Comparison of ENCODE assay signal across 1 cellular context in the genomic region with DNA sequence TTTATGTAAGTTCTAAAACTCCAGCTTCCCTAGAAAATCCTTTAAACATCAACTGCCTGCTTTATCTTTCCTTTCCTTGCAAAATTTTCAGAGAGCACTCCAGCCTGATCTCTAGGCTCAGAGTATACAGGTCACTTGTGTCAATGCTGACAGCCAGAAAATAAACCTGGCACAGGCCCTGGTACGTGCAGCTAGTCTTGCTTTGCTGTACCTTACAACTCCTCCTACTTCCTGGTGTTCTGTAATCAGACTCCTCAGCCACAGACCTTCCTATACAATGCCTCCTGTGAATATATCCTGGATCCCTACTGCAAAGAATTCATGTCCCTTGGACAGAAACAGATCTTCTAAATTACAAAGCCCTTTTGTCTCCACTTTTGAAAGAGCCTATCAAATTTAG.
A peak's percentile ranks its signal among the peaks of the same experiment; 100 is the strongest.
TF ChIP-seq lines count a peak whose summit lies in the region.

No MANE protein-coding gene starts in this region.

TF ChIP-seq in HepG2, 621 proteins besides CTCF, POLR2A, EP300 and RAD21 (continued from another document and continues in another):
- TF ChIP-seq, protein P1, sequence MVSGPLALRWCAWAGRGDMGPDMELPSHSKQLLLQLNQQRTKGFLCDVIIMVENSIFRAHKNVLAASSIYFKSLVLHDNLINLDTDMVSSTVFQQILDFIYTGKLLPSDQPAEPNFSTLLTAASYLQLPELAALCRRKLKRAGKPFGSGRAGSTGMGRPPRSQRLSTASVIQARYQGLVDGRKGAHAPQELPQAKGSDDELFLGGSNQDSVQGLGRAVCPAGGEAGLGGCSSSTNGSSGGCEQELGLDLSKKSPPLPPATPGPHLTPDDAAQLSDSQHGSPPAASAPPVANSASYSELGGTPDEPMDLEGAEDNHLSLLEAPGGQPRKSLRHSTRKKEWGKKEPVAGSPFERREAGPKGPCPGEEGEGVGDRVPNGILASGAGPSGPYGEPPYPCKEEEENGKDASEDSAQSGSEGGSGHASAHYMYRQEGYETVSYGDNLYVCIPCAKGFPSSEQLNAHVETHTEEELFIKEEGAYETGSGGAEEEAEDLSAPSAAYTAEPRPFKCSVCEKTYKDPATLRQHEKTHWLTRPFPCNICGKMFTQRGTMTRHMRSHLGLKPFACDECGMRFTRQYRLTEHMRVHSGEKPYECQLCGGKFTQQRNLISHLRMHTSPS (CRISPR knock-in tag; IDR thresholded peaks at IDR 0.05; ENCODE audit: low read depth) = peak; percentile 56; the same call in 1 of the 2 replicates
- peak; percentile 87; the same call in 1 of the 2 replicates for TF ChIP-seq RXRB (CRISPR knock-in tag; IDR thresholded peaks at IDR 0.05; ENCODE audit: borderline replicate concordance)
- peak; percentile 60; the same call in 1 of the 2 replicates for TF ChIP-seq RFXAP (CRISPR knock-in tag; IDR thresholded peaks at IDR 0.05; ENCODE audit: borderline replicate concordance)
- TF ChIP-seq GATAD1 (CRISPR knock-in tag; IDR thresholded peaks at IDR 0.05) = no peak; the same call in 1 of the 2 replicates
- peak; percentile 93 for TF ChIP-seq HDAC2 (CRISPR knock-in tag; IDR thresholded peaks at IDR 0.05)
- TF ChIP-seq, protein P2, sequence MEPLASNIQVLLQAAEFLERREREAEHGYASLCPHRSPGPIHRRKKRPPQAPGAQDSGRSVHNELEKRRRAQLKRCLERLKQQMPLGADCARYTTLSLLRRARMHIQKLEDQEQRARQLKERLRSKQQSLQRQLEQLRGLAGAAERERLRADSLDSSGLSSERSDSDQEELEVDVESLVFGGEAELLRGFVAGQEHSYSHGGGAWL (CRISPR knock-in tag; IDR thresholded peaks at IDR 0.05) = no peak
- TF ChIP-seq HDAC1 (CRISPR knock-in tag; IDR thresholded peaks at IDR 0.05) = peak; percentile 73
- TF ChIP-seq, protein P3, sequence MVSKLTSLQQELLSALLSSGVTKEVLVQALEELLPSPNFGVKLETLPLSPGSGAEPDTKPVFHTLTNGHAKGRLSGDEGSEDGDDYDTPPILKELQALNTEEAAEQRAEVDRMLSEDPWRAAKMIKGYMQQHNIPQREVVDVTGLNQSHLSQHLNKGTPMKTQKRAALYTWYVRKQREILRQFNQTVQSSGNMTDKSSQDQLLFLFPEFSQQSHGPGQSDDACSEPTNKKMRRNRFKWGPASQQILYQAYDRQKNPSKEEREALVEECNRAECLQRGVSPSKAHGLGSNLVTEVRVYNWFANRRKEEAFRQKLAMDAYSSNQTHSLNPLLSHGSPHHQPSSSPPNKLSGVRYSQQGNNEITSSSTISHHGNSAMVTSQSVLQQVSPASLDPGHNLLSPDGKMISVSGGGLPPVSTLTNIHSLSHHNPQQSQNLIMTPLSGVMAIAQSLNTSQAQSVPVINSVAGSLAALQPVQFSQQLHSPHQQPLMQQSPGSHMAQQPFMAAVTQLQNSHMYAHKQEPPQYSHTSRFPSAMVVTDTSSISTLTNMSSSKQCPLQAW (CRISPR knock-in tag; IDR thresholded peaks at IDR 0.05) = peak; percentile 95
- peak; percentile 90 for TF ChIP-seq ZKSCAN8 (CRISPR knock-in tag; IDR thresholded peaks at IDR 0.05; ENCODE audit: borderline replicate concordance)
- TF ChIP-seq CCDC6 (CRISPR knock-in tag; IDR thresholded peaks at IDR 0.05) = no peak
- TF ChIP-seq, protein P4, sequence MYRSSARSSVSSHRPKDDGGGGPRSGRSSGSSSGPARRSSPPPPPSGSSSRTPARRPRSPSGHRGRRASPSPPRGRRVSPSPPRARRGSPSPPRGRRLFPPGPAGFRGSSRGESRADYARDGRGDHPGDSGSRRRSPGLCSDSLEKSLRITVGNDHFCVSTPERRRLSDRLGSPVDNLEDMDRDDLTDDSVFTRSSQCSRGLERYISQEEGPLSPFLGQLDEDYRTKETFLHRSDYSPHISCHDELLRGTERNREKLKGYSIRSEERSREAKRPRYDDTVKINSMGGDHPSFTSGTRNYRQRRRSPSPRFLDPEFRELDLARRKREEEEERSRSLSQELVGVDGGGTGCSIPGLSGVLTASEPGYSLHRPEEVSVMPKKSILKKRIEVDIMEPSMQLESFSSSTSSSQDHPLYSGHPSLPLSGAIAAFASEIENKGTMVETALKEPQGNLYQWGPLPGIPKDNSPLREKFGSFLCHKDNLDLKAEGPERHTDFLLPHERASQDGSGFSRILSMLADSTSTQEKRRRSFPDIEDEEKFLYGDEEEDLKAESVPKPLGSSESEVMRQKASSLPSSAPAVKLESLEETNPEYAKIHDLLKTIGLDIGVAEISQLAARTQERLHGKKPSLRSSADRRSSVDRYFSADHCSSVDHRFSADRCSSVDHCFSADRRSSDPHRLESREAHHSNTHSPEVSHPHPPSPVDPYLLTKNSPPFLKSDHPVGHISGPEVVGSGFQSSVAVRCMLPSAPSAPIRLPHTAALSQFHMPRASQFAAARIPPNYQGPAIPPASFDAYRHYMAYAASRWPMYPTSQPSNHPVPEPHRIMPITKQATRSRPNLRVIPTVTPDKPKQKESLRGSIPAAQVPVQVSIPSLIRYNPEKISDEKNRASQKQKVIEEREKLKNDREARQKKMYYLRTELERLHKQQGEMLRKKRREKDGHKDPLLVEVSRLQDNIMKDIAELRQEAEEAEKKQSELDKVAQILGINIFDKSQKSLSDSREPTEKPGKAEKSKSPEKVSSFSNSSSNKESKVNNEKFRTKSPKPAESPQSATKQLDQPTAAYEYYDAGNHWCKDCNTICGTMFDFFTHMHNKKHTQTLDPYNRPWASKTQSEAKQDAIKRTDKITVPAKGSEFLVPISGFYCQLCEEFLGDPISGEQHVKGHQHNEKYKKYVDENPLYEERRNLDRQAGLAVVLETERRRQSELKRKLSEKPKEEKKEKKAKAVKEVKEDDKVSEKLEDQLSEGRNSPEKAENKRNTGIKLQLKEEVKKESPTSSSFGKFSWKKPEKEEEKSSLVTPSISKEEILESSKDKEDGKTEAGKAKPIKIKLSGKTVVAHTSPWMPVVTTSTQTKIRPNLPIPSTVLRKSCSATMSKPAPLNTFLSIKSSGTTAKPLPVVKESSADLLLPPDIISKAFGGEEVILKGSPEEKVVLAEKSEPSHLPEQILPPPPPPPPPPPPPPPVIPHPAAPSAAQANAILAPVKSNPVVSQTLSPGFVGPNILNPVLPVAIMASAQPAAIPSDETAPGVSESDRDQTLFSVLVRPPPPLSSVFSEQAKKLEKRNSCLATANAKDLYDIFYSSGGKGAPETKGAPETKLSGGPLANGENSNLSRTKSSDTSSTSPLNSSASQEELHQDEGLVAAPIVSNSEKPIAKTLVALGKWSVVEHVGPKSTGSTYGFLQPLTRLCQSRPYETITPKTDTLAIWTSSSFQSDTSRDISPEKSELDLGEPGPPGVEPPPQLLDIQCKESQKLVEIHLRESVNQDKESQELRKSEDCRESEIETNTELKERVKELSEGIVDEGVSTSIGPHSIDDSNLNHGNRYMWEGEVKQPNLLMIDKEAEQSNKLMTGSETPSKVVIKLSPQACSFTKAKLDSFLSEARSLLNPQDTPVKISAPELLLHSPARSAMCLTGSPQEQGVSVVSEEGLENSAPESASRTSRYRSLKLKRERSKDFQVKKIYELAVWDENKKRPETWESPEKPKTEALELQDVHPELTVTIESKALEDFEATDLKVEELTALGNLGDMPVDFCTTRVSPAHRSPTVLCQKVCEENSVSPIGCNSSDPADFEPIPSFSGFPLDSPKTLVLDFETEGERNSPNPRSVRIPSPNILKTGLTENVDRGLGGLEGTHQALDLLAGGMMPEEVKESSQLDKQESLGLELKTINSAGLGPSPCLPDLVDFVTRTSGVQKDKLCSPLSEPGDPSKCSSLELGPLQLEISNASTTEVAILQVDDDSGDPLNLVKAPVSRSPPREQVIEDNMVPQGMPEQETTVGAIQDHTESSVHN (CRISPR knock-in tag; IDR thresholded peaks at IDR 0.05) = no peak
- TF ChIP-seq NR1H2 (CRISPR knock-in tag; IDR thresholded peaks at IDR 0.05; ENCODE audit: borderline replicate concordance, low read depth) = no peak
- TF ChIP-seq ELF1 (CRISPR knock-in tag; IDR thresholded peaks at IDR 0.05) = peak; percentile 89
- no peak for TF ChIP-seq JUNB (CRISPR knock-in tag; IDR thresholded peaks at IDR 0.05; ENCODE audit: borderline replicate concordance)
- TF ChIP-seq U2AF2 (IDR thresholded peaks at IDR 0.05; ENCODE audit: low read depth, low read length) = no peak
- no peak for TF ChIP-seq ZNF550 (CRISPR knock-in tag; IDR thresholded peaks at IDR 0.05; ENCODE audit: borderline replicate concordance)
- TF ChIP-seq SP2 (CRISPR knock-in tag; IDR thresholded peaks at IDR 0.05) = no peak
- TF ChIP-seq HOXA7 (CRISPR knock-in tag; IDR thresholded peaks at IDR 0.05) = no peak
- peak; percentile 43; the same call in 1 of the 2 replicates for TF ChIP-seq ZNF232 (CRISPR knock-in tag; IDR thresholded peaks at IDR 0.05; ENCODE audit: borderline replicate concordance)
- no peak for TF ChIP-seq ZNF563 (CRISPR knock-in tag; IDR thresholded peaks at IDR 0.05)
- no peak for TF ChIP-seq ZNF274 (CRISPR knock-in tag; IDR thresholded peaks at IDR 0.05)
- TF ChIP-seq NR2C2 (CRISPR knock-in tag; IDR thresholded peaks at IDR 0.05; ENCODE audit: borderline replicate concordance) = no peak
- no peak for TF ChIP-seq ZNF329 (CRISPR knock-in tag; IDR thresholded peaks at IDR 0.05; ENCODE audit: low read depth)
- TF ChIP-seq ARHGAP35 (CRISPR knock-in tag; IDR thresholded peaks at IDR 0.05; ENCODE audit: borderline replicate concordance) = no peak
- TF ChIP-seq, protein P5, sequence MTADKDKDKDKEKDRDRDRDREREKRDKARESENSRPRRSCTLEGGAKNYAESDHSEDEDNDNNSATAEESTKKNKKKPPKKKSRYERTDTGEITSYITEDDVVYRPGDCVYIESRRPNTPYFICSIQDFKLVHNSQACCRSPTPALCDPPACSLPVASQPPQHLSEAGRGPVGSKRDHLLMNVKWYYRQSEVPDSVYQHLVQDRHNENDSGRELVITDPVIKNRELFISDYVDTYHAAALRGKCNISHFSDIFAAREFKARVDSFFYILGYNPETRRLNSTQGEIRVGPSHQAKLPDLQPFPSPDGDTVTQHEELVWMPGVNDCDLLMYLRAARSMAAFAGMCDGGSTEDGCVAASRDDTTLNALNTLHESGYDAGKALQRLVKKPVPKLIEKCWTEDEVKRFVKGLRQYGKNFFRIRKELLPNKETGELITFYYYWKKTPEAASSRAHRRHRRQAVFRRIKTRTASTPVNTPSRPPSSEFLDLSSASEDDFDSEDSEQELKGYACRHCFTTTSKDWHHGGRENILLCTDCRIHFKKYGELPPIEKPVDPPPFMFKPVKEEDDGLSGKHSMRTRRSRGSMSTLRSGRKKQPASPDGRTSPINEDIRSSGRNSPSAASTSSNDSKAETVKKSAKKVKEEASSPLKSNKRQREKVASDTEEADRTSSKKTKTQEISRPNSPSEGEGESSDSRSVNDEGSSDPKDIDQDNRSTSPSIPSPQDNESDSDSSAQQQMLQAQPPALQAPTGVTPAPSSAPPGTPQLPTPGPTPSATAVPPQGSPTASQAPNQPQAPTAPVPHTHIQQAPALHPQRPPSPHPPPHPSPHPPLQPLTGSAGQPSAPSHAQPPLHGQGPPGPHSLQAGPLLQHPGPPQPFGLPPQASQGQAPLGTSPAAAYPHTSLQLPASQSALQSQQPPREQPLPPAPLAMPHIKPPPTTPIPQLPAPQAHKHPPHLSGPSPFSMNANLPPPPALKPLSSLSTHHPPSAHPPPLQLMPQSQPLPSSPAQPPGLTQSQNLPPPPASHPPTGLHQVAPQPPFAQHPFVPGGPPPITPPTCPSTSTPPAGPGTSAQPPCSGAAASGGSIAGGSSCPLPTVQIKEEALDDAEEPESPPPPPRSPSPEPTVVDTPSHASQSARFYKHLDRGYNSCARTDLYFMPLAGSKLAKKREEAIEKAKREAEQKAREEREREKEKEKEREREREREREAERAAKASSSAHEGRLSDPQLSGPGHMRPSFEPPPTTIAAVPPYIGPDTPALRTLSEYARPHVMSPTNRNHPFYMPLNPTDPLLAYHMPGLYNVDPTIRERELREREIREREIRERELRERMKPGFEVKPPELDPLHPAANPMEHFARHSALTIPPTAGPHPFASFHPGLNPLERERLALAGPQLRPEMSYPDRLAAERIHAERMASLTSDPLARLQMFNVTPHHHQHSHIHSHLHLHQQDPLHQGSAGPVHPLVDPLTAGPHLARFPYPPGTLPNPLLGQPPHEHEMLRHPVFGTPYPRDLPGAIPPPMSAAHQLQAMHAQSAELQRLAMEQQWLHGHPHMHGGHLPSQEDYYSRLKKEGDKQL (CRISPR knock-in tag; IDR thresholded peaks at IDR 0.05; ENCODE audit: low read depth) = no peak
- no peak for TF ChIP-seq ZKSCAN5 (CRISPR knock-in tag; IDR thresholded peaks at IDR 0.05)
- no peak; the same call in 1 of the 2 replicates for TF ChIP-seq NFYC (CRISPR knock-in tag; IDR thresholded peaks at IDR 0.05)
- TF ChIP-seq, protein P6, sequence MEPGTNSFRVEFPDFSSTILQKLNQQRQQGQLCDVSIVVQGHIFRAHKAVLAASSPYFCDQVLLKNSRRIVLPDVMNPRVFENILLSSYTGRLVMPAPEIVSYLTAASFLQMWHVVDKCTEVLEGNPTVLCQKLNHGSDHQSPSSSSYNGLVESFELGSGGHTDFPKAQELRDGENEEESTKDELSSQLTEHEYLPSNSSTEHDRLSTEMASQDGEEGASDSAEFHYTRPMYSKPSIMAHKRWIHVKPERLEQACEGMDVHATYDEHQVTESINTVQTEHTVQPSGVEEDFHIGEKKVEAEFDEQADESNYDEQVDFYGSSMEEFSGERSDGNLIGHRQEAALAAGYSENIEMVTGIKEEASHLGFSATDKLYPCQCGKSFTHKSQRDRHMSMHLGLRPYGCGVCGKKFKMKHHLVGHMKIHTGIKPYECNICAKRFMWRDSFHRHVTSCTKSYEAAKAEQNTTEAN (CRISPR knock-in tag; conservative IDR thresholded peaks at IDR 0.05) = peak; percentile 39; the same call in 1 of the 2 replicates
- TF ChIP-seq, protein P7, sequence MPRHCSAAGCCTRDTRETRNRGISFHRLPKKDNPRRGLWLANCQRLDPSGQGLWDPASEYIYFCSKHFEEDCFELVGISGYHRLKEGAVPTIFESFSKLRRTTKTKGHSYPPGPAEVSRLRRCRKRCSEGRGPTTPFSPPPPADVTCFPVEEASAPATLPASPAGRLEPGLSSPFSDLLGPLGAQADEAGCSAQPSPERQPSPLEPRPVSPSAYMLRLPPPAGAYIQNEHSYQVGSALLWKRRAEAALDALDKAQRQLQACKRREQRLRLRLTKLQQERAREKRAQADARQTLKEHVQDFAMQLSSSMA (CRISPR knock-in tag; IDR thresholded peaks at IDR 0.05) = no peak
- no peak for TF ChIP-seq ZNF720 (CRISPR knock-in tag; IDR thresholded peaks at IDR 0.05)
- no peak for TF ChIP-seq EHMT2 (IDR thresholded peaks at IDR 0.05; ENCODE audit: borderline replicate concordance, low read depth, low read length)
- TF ChIP-seq, protein P8, sequence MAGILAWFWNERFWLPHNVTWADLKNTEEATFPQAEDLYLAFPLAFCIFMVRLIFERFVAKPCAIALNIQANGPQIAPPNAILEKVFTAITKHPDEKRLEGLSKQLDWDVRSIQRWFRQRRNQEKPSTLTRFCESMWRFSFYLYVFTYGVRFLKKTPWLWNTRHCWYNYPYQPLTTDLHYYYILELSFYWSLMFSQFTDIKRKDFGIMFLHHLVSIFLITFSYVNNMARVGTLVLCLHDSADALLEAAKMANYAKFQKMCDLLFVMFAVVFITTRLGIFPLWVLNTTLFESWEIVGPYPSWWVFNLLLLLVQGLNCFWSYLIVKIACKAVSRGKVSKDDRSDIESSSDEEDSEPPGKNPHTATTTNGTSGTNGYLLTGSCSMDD (CRISPR knock-in tag; IDR thresholded peaks at IDR 0.05) = no peak
- TF ChIP-seq SMAD3 (CRISPR knock-in tag; IDR thresholded peaks at IDR 0.05) = no peak
- TF ChIP-seq PCBP2 (optimal IDR thresholded peaks at IDR 0.05; ENCODE audit: low read depth, low read length, poor library complexity, severe bottlenecking) = no peak
